8 cellular contexts compared by ENCODE assay signal in genomic region chr12:41190360-41190759, GRCh38. TPM values are rescaled to one million over a fixed set of nuclear protein-coding genes. Genes with fewer than 3 reads are reported as not detected.
DNase-seq lines count a peak whose midpoint lies in the region; ATAC-seq and TF ChIP-seq lines count a peak whose summit lies in the region.

No MANE protein-coding gene starts in this region.

- POLR2A ChIA-PET in CD4-positive, alpha-beta T cell (lab: Charles Lee) = interaction anchor here (0.6 kb wide), 1 partner anchor 9 kb away, joined by 3 read pairs; no protein-coding TSS in a partner anchor

- H3K27ac Mint-ChIP-seq in chondrocyte (ENCODE audit: unreplicated experiment) (no peak overlapping the region), neural crest cell (ENCODE audit: unreplicated experiment) (no peak overlapping the region)
- no peak overlapping the region for H3K27ac Mint-ChIP-seq in CD4-positive, alpha-beta T cell

- CTCF ChIA-PET in CD4-positive, alpha-beta T cell (lab: Charles Lee) = no interaction called here

- ATAC-seq in CD4-positive, alpha-beta T cell (ENCODE audit: poor library complexity) = no peak
- ATAC-seq in GM18858 (IDR thresholded peaks at IDR 0.05; ENCODE audit: unreplicated experiment) (no peak), GM19467 (IDR thresholded peaks at IDR 0.05; ENCODE audit: unreplicated experiment) (no peak)

- DNase-seq in DMS53 treated with DMSO at 0.1 percent for 48 hours (lab: John Stamatoyannopoulos, UW; ENCODE audit: unreplicated experiment) (peak; percentile 74), NCI-H1694 (lab: John Stamatoyannopoulos, UW) (peak; percentile 21), chondrocyte (ENCODE audit: low spot score) (no peak), neural crest cell (ENCODE audit: low read depth, low spot score) (no peak)
- no peak for DNase-seq in CD4-positive, alpha-beta T cell
- no peak for DNase-seq in activated naive CD4-positive, alpha-beta T cell (lab: John Stamatoyannopoulos, UW)

- peaks cover 35% of the 10 kb centered on the region for H3K27me3 Mint-ChIP-seq in chondrocyte (ENCODE audit: low read depth)
- H3K27me3 Mint-ChIP-seq in neural crest cell (ENCODE audit: low read depth) = peaks cover 45% of the 10 kb centered on the region
- H3K27me3 Mint-ChIP-seq in CD4-positive, alpha-beta T cell = peaks cover 51% of the 10 kb centered on the region

- H3K36me3 Mint-ChIP-seq in chondrocyte (ENCODE audit: low read depth) (peaks cover 3% of the 10 kb centered on the region), neural crest cell (ENCODE audit: low read depth) (no peaks in the 10 kb centered on the region)
- no peaks in the 10 kb centered on the region for H3K36me3 Mint-ChIP-seq in CD4-positive, alpha-beta T cell (ENCODE audit: low read depth)

- no peaks in the 10 kb centered on the region for H3K9me3 ChIP-seq in CD4-positive, alpha-beta T cell (ENCODE audit: control insufficient read depth, low read length)

- H3K4me1 Mint-ChIP-seq in chondrocyte (ENCODE audit: low read depth) = peaks cover 24% of the 10 kb centered on the region
- H3K4me1 Mint-ChIP-seq in neural crest cell = peaks cover 27% of the 10 kb centered on the region
- H3K4me1 Mint-ChIP-seq in CD4-positive, alpha-beta T cell (ENCODE audit: low read depth) = no peaks in the 10 kb centered on the region

- H3K4me3 Mint-ChIP-seq in chondrocyte (ENCODE audit: unreplicated experiment) (no peak overlapping the region), neural crest cell (peak overlapping the region; percentile 88)
- no peak overlapping the region for H3K4me3 Mint-ChIP-seq in CD4-positive, alpha-beta T cell

- H3K9me3 Mint-ChIP-seq in chondrocyte (ENCODE audit: low read depth) = no peaks in the 10 kb centered on the region
- no peaks in the 10 kb centered on the region for H3K9me3 Mint-ChIP-seq in neural crest cell
- no peaks in the 10 kb centered on the region for H3K9me3 Mint-ChIP-seq in CD4-positive, alpha-beta T cell

- intact Hi-C loops in CD4-positive, alpha-beta T cell (cut with DNase I, micrococcal nuclease) = no loop called here

- H3K27me3 ChIP-seq in CD4-positive, alpha-beta T cell (ENCODE audit: control insufficient read depth, insufficient read depth, low read length) = peaks cover 38% of the 10 kb centered on the region

- TF ChIP-seq CTCF in chondrocyte (IDR thresholded peaks at IDR 0.05) (peak; percentile 78), neural crest cell (conservative IDR thresholded peaks at IDR 0.05) (peak; percentile 56)
- no peak for TF ChIP-seq CTCF in CD4-positive, alpha-beta T cell (IDR thresholded peaks at IDR 0.05)

- H3K27ac ChIP-seq in CD4-positive, alpha-beta T cell (ENCODE audit: low read depth, low read length) = no peak overlapping the region

RNA-seq across cellular contexts. Expression of gene PDZRN4, which starts 2.2 kb away (rescaled TPM):
- total RNA-seq in chondrocyte (0.15 to 0.25 TPM (median 0.17 TPM) in 3 replicates), neural crest cell (1.8 and 2.5 TPM in 2 replicates)
- not detected for total RNA-seq in CD4-positive, alpha-beta T cell

Comparison
In these comparisons a context has a peak if more than half of its experiments do, and no peak if none do; other contexts are left out.
1. DNase-seq: peak in DMS53 treated with DMSO at 0.1 percent for 48 hours (single experiment) and NCI-H1694 (single experiment); none in chondrocyte (single experiment), neural crest cell (single experiment), CD4-positive, alpha-beta T cell (0 of 10) and activated naive CD4-positive, alpha-beta T cell (0 of 4).